9 cellular contexts compared by ENCODE assay signal in genomic region chr1:211469938-211470529, GRCh38. TPM values are rescaled to one million over a fixed set of nuclear protein-coding genes. Genes with fewer than 3 reads are reported as not detected.
A peak's percentile ranks its signal among the peaks of the same experiment; 100 is the strongest.
DNase-seq lines count a peak whose midpoint lies in the region; TF ChIP-seq lines count a peak whose summit lies in the region.
"Had no signal": no experiment of that assay in that cellular context is flagged by ENCODE, and none has a peak within 500 bp of the region (broad histone marks: within the 10 kb centered on the region; RNA-seq: fewer than 3 reads in every experiment).

No MANE protein-coding gene starts in this region.

- H3K27me3 ChIP-seq in WERI-Rb-1 (ENCODE audit: insufficient read depth, low read depth, severe bottlenecking) (no peaks in the 10 kb centered on the region), colonic mucosa (no peaks in the 10 kb centered on the region), liver (ENCODE audit: control insufficient read depth in 4 of 4, insufficient read depth in 4 of 4, low read length in 3 of 4) (no peaks in the 10 kb centered on the region)

- peak; percentile 78 to 84 for TF ChIP-seq RAD21 in liver (IDR thresholded peaks at IDR 0.05)

- WGBS in liver = 8% methylated on average over 13 of the region's 13 CpGs

- no peak overlapping the region for H3K4me3 ChIP-seq in GM12875 (ENCODE audit: low read depth, low read length)
- no peak overlapping the region for H3K4me3 ChIP-seq in WERI-Rb-1 (ENCODE audit: low read depth, low read length)
- H3K4me3 ChIP-seq in colonic mucosa = no peak overlapping the region
- no peak overlapping the region for H3K4me3 ChIP-seq in liver (ENCODE audit: low read depth in 1 of 3, low read length in 3 of 3)

- H3K36me3 ChIP-seq in WERI-Rb-1 (no peaks in the 10 kb centered on the region), colonic mucosa (no peaks in the 10 kb centered on the region), liver (ENCODE audit: control insufficient read depth in 4 of 4, insufficient read depth in 3 of 4, low read depth in 1 of 4, low read length in 3 of 4) (no peaks in the 10 kb centered on the region)

- intact Hi-C loops in colonic mucosa (cut with DNase I) = loop anchor here (2.0 to 10.0 kb wide), 2 partner anchors 55 to 185 kb away; no protein-coding TSS in a partner anchor

- no peak overlapping the region for H3K9ac ChIP-seq in colonic mucosa (ENCODE audit: low read depth in 2 of 2, low read length in 2 of 2)
- H3K9ac ChIP-seq in liver (ENCODE audit: low read depth in 1 of 2, low read length in 2 of 2) = no peak overlapping the region

- peak; percentile 98 for TF ChIP-seq CTCF in 22Rv1 (IDR thresholded peaks at IDR 0.05)
- TF ChIP-seq CTCF in GM12875 (IDR thresholded peaks at IDR 0.05; ENCODE audit: borderline replicate concordance, insufficient read depth, low read depth, low read length) = peak; percentile 93
- peak; percentile 97 for TF ChIP-seq CTCF in WERI-Rb-1 (IDR thresholded peaks at IDR 0.05; ENCODE audit: low read depth, low read length)
- TF ChIP-seq CTCF in colonic mucosa (IDR thresholded peaks at IDR 0.05) = peak; percentile 83
- TF ChIP-seq CTCF in liver (IDR thresholded peaks at IDR 0.05; ENCODE audit: low read depth, low read length, missing input control) = peak; percentile 88

- DNase-seq in NCI-H1694 treated with DMSO at 0.1 percent for 48 hours (lab: John Stamatoyannopoulos, UW) (peak; percentile 38), WERI-Rb-1 (peak; percentile 97), colonic mucosa (peak; percentile 91), Kasumi-1 (lab: John Stamatoyannopoulos, UW) (no peak)
- peak; percentile 10 to 30 for DNase-seq in stimulated activated CD4-positive, alpha-beta T cell treated with anti-CD3 and anti-CD28 coated beads, Interleukin-4, amount 100 ng/mL, for 4 hours

- peak overlapping the region; percentile 24; the same call in 1 of the 2 replicates for H3K27ac ChIP-seq in 22Rv1
- H3K27ac ChIP-seq in WERI-Rb-1 = no peak overlapping the region
- H3K27ac ChIP-seq in colonic mucosa = no peak overlapping the region
- no peak overlapping the region for H3K27ac ChIP-seq in liver (ENCODE audit: low read depth in 1 of 2, low read length in 2 of 2)
- H3K27ac ChIP-seq: epithelial cell of prostate had no signal

- H3K9me3 ChIP-seq in WERI-Rb-1 (ENCODE audit: severe bottlenecking) (no peaks in the 10 kb centered on the region), colonic mucosa (no peaks in the 10 kb centered on the region), liver (ENCODE audit: control insufficient read depth in 4 of 4, low read length in 3 of 4) (no peaks in the 10 kb centered on the region)

- H3K4me1 ChIP-seq in colonic mucosa = peaks cover 3% of the 10 kb centered on the region
- H3K4me1 ChIP-seq in liver (ENCODE audit: control insufficient read depth in 4 of 4, insufficient read depth in 4 of 4, low read length in 3 of 4) = peaks cover 0 to 5% (median 3%) of the 10 kb centered on the region in 4 donors

TF ChIP-seq in liver, 16 proteins besides CTCF, POLR2A, EP300 and RAD21:
- peak; percentile 85 for TF ChIP-seq YY1 (IDR thresholded peaks at IDR 0.05)
- peak; percentile 45 to 67 for TF ChIP-seq RXRA (IDR thresholded peaks at IDR 0.05)
- no peak for TF ChIP-seq ZBTB33 (IDR thresholded peaks at IDR 0.05)
- TF ChIP-seq TAF1 (conservative IDR thresholded peaks at IDR 0.05) = no peak
- TF ChIP-seq MAX (IDR thresholded peaks at IDR 0.05) = peak; percentile 12
- no peak for TF ChIP-seq ATF3 (IDR thresholded peaks at IDR 0.05)
- TF ChIP-seq JUND (IDR thresholded peaks at IDR 0.05) = no peak
- TF ChIP-seq NR2F2 (IDR thresholded peaks at IDR 0.05) = no peak
- peak; percentile 44 for TF ChIP-seq SP1 (IDR thresholded peaks at IDR 0.05)
- peak in 1 of 2 donors; percentile 79 for TF ChIP-seq GABPA (IDR thresholded peaks at IDR 0.05 in 1 of 2, conservative IDR thresholded peaks at IDR 0.05 in 1 of 2)
- no peak for TF ChIP-seq HNF4G (IDR thresholded peaks at IDR 0.05)
- no peak for TF ChIP-seq EGR1 (IDR thresholded peaks at IDR 0.05; ENCODE audit: low read depth in 2 of 2)
- peak; percentile 54 to 56 for TF ChIP-seq HNF4A (conservative IDR thresholded peaks at IDR 0.05)
- no peak for TF ChIP-seq REST (IDR thresholded peaks at IDR 0.05)
- TF ChIP-seq FOXA1 (IDR thresholded peaks at IDR 0.05) = no peak
- peak; percentile 9 for TF ChIP-seq FOXA2 (IDR thresholded peaks at IDR 0.05)

RNA-seq across cellular contexts. Expression of gene RD3, which starts 21.9 kb away (rescaled TPM):
- total RNA-seq in colonic mucosa (under 1 TPM in 1 of 2 donors, not detected in 1; 0.15 TPM), liver (not detected)
- not detected for polyA plus RNA-seq in liver

Comparison
In these comparisons a context has a peak if more than half of its experiments do, and no peak if none do; other contexts are left out.
1. DNase-seq: peak in NCI-H1694 treated with DMSO at 0.1 percent for 48 hours (single experiment), WERI-Rb-1 (single experiment), colonic mucosa (single experiment) and stimulated activated CD4-positive, alpha-beta T cell treated with anti-CD3 and anti-CD28 coated beads, Interleukin-4, amount 100 ng/mL, for 4 hours (2 of 2); none in Kasumi-1 (0 of 2).
2. Peak in every context shown above with its lines, with median percentiles within 50 percentile points of each other: CTCF ChIP-seq.